ENCODE assay signal across 8 cellular contexts in genomic region chr9:128159784-128160602, GRCh38. TPM values are rescaled to one million over a fixed set of nuclear protein-coding genes. Genes with fewer than 3 reads are reported as not detected.
DNase-seq lines count a peak whose midpoint lies in the region; ATAC-seq and TF ChIP-seq lines count a peak whose summit lies in the region.

Gene BBLN (plus strand): TSS chr9:128160265. CDS start chr9:128160408, 143 bp downstream.

- peak within 1 kb of the TSS; percentile 44 to 70 for H3K27ac ChIP-seq in liver (ENCODE audit: low read depth in 1 of 2, low read length in 2 of 2)

- DNase-seq in BE2C (peak; percentile 99), NCI-H82 (lab: John Stamatoyannopoulos, UW) (peak; percentile 96), dermis blood vessel endothelial cell (peak; percentile 94)
- DNase-seq in activated CD4-positive, alpha-beta T cell treated with anti-CD3 and anti-CD28 coated beads, Interleukin-2, amount 50 U/mL, for 48 hours, result peak; percentile 95 to 96
- peak; percentile 96 for DNase-seq in stimulated activated CD4-positive, alpha-beta T cell treated with anti-CD3 and anti-CD28 coated beads, Interleukin-4, amount 100 ng/mL, for 1 hour

- H3K9me3 ChIP-seq in BE2C (no peaks in the 10 kb centered on the region), liver (ENCODE audit: control insufficient read depth in 4 of 4, low read length in 3 of 4) (no peaks in the 10 kb centered on the region)

- H3K9ac ChIP-seq in liver (ENCODE audit: low read depth in 1 of 2, low read length in 2 of 2), result peak within 1 kb of the TSS in 1 of 2 donors; percentile 55

- no peak for TF ChIP-seq RAD21 in liver (IDR thresholded peaks at IDR 0.05)

- under 1% methylated on average over 77 of the region's 77 CpGs for WGBS in liver

- H3K27me3 ChIP-seq in BE2C (no peaks in the 10 kb centered on the region), liver (ENCODE audit: control insufficient read depth in 4 of 4, insufficient read depth in 4 of 4, low read length in 3 of 4) (no peaks in the 10 kb centered on the region)

- H3K4me1 ChIP-seq in BE2C (peaks cover 5% of the 10 kb centered on the region), liver (ENCODE audit: control insufficient read depth in 4 of 4, insufficient read depth in 4 of 4, low read length in 3 of 4) (peaks cover 3 to 16% (median 7%) of the 10 kb centered on the region in 4 donors)

- H3K4me3 ChIP-seq in BE2C (ENCODE audit: low read depth, low read length), result peak within 1 kb of the TSS; percentile 89
- H3K4me3 ChIP-seq in liver (ENCODE audit: low read depth in 1 of 3, low read length in 3 of 3), result peak within 1 kb of the TSS; percentile 58 to 81 (median 61)

- peaks cover 27% of the 10 kb centered on the region for H3K36me3 ChIP-seq in BE2C
- H3K36me3 ChIP-seq in liver (ENCODE audit: control insufficient read depth in 4 of 4, insufficient read depth in 3 of 4, low read depth in 1 of 4, low read length in 3 of 4), result peaks cover 0 to 14% (median 3%) of the 10 kb centered on the region in 4 donors

- TF ChIP-seq CTCF in BE2C (IDR thresholded peaks at IDR 0.05; ENCODE audit: low read depth, low read length) (no peak), liver (IDR thresholded peaks at IDR 0.05; ENCODE audit: low read depth, low read length, missing input control) (no peak)

- peak; percentile 71 for ATAC-seq in GM19351 (IDR thresholded peaks at IDR 0.05; ENCODE audit: unreplicated experiment)
- peak; percentile 65 for ATAC-seq in HG03571 (IDR thresholded peaks at IDR 0.05; ENCODE audit: unreplicated experiment)

TF ChIP-seq in liver, 16 proteins besides CTCF, POLR2A, EP300 and RAD21:
- TF ChIP-seq HNF4G (IDR thresholded peaks at IDR 0.05), result no peak
- peak in 1 of 2 donors; percentile 68 for TF ChIP-seq GABPA (IDR thresholded peaks at IDR 0.05 in 1 of 2, conservative IDR thresholded peaks at IDR 0.05 in 1 of 2)
- no peak for TF ChIP-seq HNF4A (conservative IDR thresholded peaks at IDR 0.05)
- peak; percentile 56 to 78 for TF ChIP-seq EGR1 (IDR thresholded peaks at IDR 0.05; ENCODE audit: low read depth in 2 of 2)
- no peak for TF ChIP-seq TAF1 (conservative IDR thresholded peaks at IDR 0.05)
- peak; percentile 70 for TF ChIP-seq SP1 (IDR thresholded peaks at IDR 0.05)
- no peak for TF ChIP-seq FOXA2 (IDR thresholded peaks at IDR 0.05)
- TF ChIP-seq ZBTB33 (IDR thresholded peaks at IDR 0.05), result no peak
- TF ChIP-seq NR2F2 (IDR thresholded peaks at IDR 0.05), result no peak

RNA-seq across cellular contexts. Expression of gene BBLN, which starts in this region (rescaled TPM):
- 221 TPM for polyA plus RNA-seq in BE2C (2012; ENCODE audit: insufficient read depth, insufficient read length, low read depth)
- total RNA-seq in dermis blood vessel endothelial cell, result 47.4 and 77.1 TPM in 2 replicates
- total RNA-seq in liver, result 10 to 100 TPM; 13.4 to 23.6 TPM
- polyA plus RNA-seq in liver, result 10 to 100 TPM; 41.1 to 42.1 TPM

Comparison
In these comparisons a context has a peak if more than half of its experiments do, and no peak if none do; other contexts are left out.
1. Peak in every context shown above with its lines: DNase-seq, ATAC-seq, H3K4me3 ChIP-seq and H3K27ac ChIP-seq.